In genomic region chr6:144617231-144618199, GRCh38 we compare ENCODE assay signal across 33 cellular contexts.
DNase-seq lines count a peak whose midpoint lies in the region; ATAC-seq and TF ChIP-seq lines count a peak whose summit lies in the region.
"Had no signal": no experiment of that assay in that cellular context is flagged by ENCODE, and none has a peak within 500 bp of the region (broad histone marks: within the 10 kb centered on the region; RNA-seq: fewer than 3 reads in every experiment).

No MANE protein-coding gene starts in this region.

- H3K27ac ChIP-seq in brain microvascular endothelial cell = no peak overlapping the region
- H3K27ac ChIP-seq: A549, esophagus squamous epithelium, GM23248, RWPE1, thoracic aorta, vagina had no signal

- H3K27me3 Mint-ChIP-seq in central memory CD8-positive, alpha-beta T cell = no peaks in the 10 kb centered on the region
- H3K27me3 Mint-ChIP-seq in stimulated activated naive B cell treated with anti-CD40 and anti-IgM and Interleukin-4, amounts not matched to agents 10 μg/mL and 1 μg/mL and 100 μg/mL, for 72 hours = no peaks in the 10 kb centered on the region
- H3K27me3 Mint-ChIP-seq: activated naive CD8-positive, alpha-beta T cell treated with anti-CD3 and anti-CD28 coated beads for 36 hours; CD8-positive, alpha-beta memory T cell; naive B cell had no signal

- peaks cover 51% of the 10 kb centered on the region for H3K4me1 Mint-ChIP-seq in central memory CD8-positive, alpha-beta T cell
- H3K4me1 Mint-ChIP-seq in stimulated activated naive B cell treated with anti-CD40 and anti-IgM and Interleukin-4, amounts not matched to agents 10 μg/mL and 1 μg/mL and 100 μg/mL, for 72 hours = peaks cover 15 to 41% of the 10 kb centered on the region in 2 donors

- peak overlapping the region; percentile 9 for H3K27ac Mint-ChIP-seq in central memory CD8-positive, alpha-beta T cell (ENCODE audit: low read depth)
- H3K27ac Mint-ChIP-seq in stimulated activated naive B cell treated with anti-CD40 and anti-IgM and Interleukin-4, amounts not matched to agents 10 μg/mL and 1 μg/mL and 100 μg/mL, for 72 hours = peak overlapping the region; percentile 52
- H3K27ac Mint-ChIP-seq: activated CD8-positive, alpha-beta T cell treated with anti-CD3 and anti-CD28 coated beads, Interleukin-2, amount 10 ng/mL, durations not matched to agents 7 days and 5 days; activated naive CD8-positive, alpha-beta T cell treated with anti-CD3 and anti-CD28 coated beads for 36 hours; mesothelial cell of epicardium; T-helper 1 cell treated with Interleukin-12 subunit alpha and Interleukin-12 subunit beta and Interleukin-4 antibody, amounts not matched to agents 30 μg/mL and 1 μg/mL, for 36 hours had no signal

- no peaks in the 10 kb centered on the region for H3K9me3 Mint-ChIP-seq in central memory CD8-positive, alpha-beta T cell
- H3K9me3 Mint-ChIP-seq in stimulated activated naive B cell treated with anti-CD40 and anti-IgM and Interleukin-4, amounts not matched to agents 10 μg/mL and 1 μg/mL and 100 μg/mL, for 72 hours = no peaks in the 10 kb centered on the region
- H3K9me3 Mint-ChIP-seq: activated naive CD8-positive, alpha-beta T cell treated with anti-CD3 and anti-CD28 coated beads for 36 hours; CD8-positive, alpha-beta memory T cell; mesothelial cell of epicardium; naive B cell; T-helper 1 cell treated with Interleukin-12 subunit alpha and Interleukin-12 subunit beta and Interleukin-4 antibody, amounts not matched to agents 30 μg/mL and 1 μg/mL, for 36 hours had no signal

- H3K36me3 Mint-ChIP-seq in central memory CD8-positive, alpha-beta T cell (ENCODE audit: insufficient read depth) = peaks cover 5% of the 10 kb centered on the region
- H3K36me3 Mint-ChIP-seq in stimulated activated naive B cell treated with anti-CD40 and anti-IgM and Interleukin-4, amounts not matched to agents 10 μg/mL and 1 μg/mL and 100 μg/mL, for 72 hours = peaks cover 0 to 6% of the 10 kb centered on the region in 2 donors
- H3K36me3 Mint-ChIP-seq: mesothelial cell of epicardium had no signal

- H3K4me3 ChIP-seq in brain microvascular endothelial cell (ENCODE audit: low read depth, low read length) = no peak overlapping the region
- H3K4me3 ChIP-seq: A549, esophagus squamous epithelium, GM23248, thoracic aorta, vagina had no signal

- no peak for TF ChIP-seq CTCF in brain microvascular endothelial cell (IDR thresholded peaks at IDR 0.05; ENCODE audit: low read depth, low read length, missing control alignments)

- no peak overlapping the region for H3K4me3 Mint-ChIP-seq in central memory CD8-positive, alpha-beta T cell
- H3K4me3 Mint-ChIP-seq in stimulated activated naive B cell treated with anti-CD40 and anti-IgM and Interleukin-4, amounts not matched to agents 10 μg/mL and 1 μg/mL and 100 μg/mL, for 72 hours = no peak overlapping the region
- H3K4me3 Mint-ChIP-seq: activated CD8-positive, alpha-beta T cell treated with anti-CD3 and anti-CD28 coated beads, Interleukin-2, amount 10 ng/mL, durations not matched to agents 7 days and 5 days; activated naive CD8-positive, alpha-beta T cell treated with anti-CD3 and anti-CD28 coated beads for 36 hours; CD8-positive, alpha-beta memory T cell; mesothelial cell of epicardium; T-helper 1 cell treated with Interleukin-12 subunit alpha and Interleukin-12 subunit beta and Interleukin-4 antibody, amounts not matched to agents 30 μg/mL and 1 μg/mL, for 36 hours had no signal

- no peak for ATAC-seq in central memory CD8-positive, alpha-beta T cell (replicated peaks; ENCODE audit: extremely low read depth, poor library complexity, severe bottlenecking)
- ATAC-seq in stimulated activated naive B cell treated with anti-CD40 and anti-IgM and Interleukin-4, amounts not matched to agents 10 μg/mL and 1 μg/mL and 100 μg/mL, for 72 hours (replicated peaks) = no peak
- ATAC-seq: A549; activated CD8-positive, alpha-beta T cell treated with anti-CD3 and anti-CD28 coated beads, Interleukin-2, amount 10 ng/mL, durations not matched to agents 7 days and 5 days; left ventricle myocardium superior; stimulated activated naive CD8-positive, alpha-beta T cell treated with anti-CD3 and anti-CD28 coated beads, Interleukin-15, Interleukin-2, amounts not matched to agents 100 U/mL and 50 U/mL, for 24 hours had no signal

- no peaks in the 10 kb centered on the region for H3K36me3 ChIP-seq in brain microvascular endothelial cell (replicated peaks)
- H3K36me3 ChIP-seq: BE2C, esophagus squamous epithelium, thoracic aorta, vagina had no signal

- DNase-seq in NCI-H524 (lab: John Stamatoyannopoulos, UW) = peak; percentile 6 to 36
- DNase-seq in NCI-H524 treated with DMSO at 0.1 percent for 48 hours (lab: John Stamatoyannopoulos, UW) = no peak
- DNase-seq in NCI-H146 (lab: John Stamatoyannopoulos, UW) = peak; percentile 50
- no peak for DNase-seq in central memory CD8-positive, alpha-beta T cell (ENCODE audit: low spot score in 2 of 2)
- no peak for DNase-seq in stimulated activated naive B cell treated with anti-CD40 and anti-IgM and Interleukin-4, amounts not matched to agents 10 μg/mL and 1 μg/mL and 100 μg/mL, for 72 hours
- no peak for DNase-seq in activated CD4-positive, alpha-beta T cell treated with anti-CD3 and anti-CD28 coated beads, Interleukin-2, amount 50 U/mL, for 48 hours
- DNase-seq in brain microvascular endothelial cell = no peak
- DNase-seq in NOMO-1 (lab: John Stamatoyannopoulos, UW; ENCODE audit: unreplicated experiment in 2 of 2) = no peak
- DNase-seq: activated CD4-positive, alpha-beta T cell treated with anti-CD3 and anti-CD28 coated beads for 1 hour; activated CD8-positive, alpha-beta T cell treated with anti-CD3 and anti-CD28 coated beads, Interleukin-2, amount 10 ng/mL, durations not matched to agents 7 days and 5 days; activated effector memory CD4-positive, alpha-beta T cell treated with Interleukin-2 at 50 U/mL for 16 hours; activated naive CD8-positive, alpha-beta T cell treated with anti-CD3 and anti-CD28 coated beads for 36 hours; BE2C; CD8-positive, alpha-beta memory T cell; central memory CD4-positive, alpha-beta T cell; dermis blood vessel endothelial cell; DMS 273 treated with DMSO at 0.1 percent for 48 hours; esophagus squamous epithelium; GM23248; islet precursor cell; left ventricle myocardium superior; naive B cell; NCI-H1092 treated with DMSO at 0.1 percent for 48 hours; NCI-H2171 treated with DMSO at 0.1 percent for 48 hours; NCI-H774; occipital lobe; stimulated activated naive CD8-positive, alpha-beta T cell treated with anti-CD3 and anti-CD28 coated beads, Interleukin-15, Interleukin-2, amounts not matched to agents 100 U/mL and 50 U/mL, for 24 hours had no signal

- H3K27me3 ChIP-seq in brain microvascular endothelial cell (replicated peaks) = no peaks in the 10 kb centered on the region
- H3K27me3 ChIP-seq: BE2C, esophagus squamous epithelium, vagina had no signal

- in situ Hi-C loops in brain microvascular endothelial cell (cut with HindIII; ENCODE audit: low pct_ligation_motif_present, low sequenced_read_pairs) = no loop called here

Comparison
In these comparisons a context has a peak if more than half of its experiments do, and no peak if none do; other contexts are left out.
1. DNase-seq: peak in NCI-H524 (2 of 2) and NCI-H146 (single experiment); none in NCI-H524 treated with DMSO at 0.1 percent for 48 hours (single experiment), central memory CD8-positive, alpha-beta T cell (0 of 2), stimulated activated naive B cell treated with anti-CD40 and anti-IgM and Interleukin-4, amounts not matched to agents 10 μg/mL and 1 μg/mL and 100 μg/mL, for 72 hours (single experiment), activated CD4-positive, alpha-beta T cell treated with anti-CD3 and anti-CD28 coated beads, Interleukin-2, amount 50 U/mL, for 48 hours (0 of 2), brain microvascular endothelial cell (single experiment) and NOMO-1 (0 of 2).